In genomic region chr20:48647873-48648272, GRCh38 we compare ENCODE assay signal across 23 cellular contexts.
DNase-seq lines count a peak whose midpoint lies in the region; ATAC-seq and TF ChIP-seq lines count a peak whose summit lies in the region.
"Had no signal": no experiment of that assay in that cellular context is flagged by ENCODE, and none has a peak within 500 bp of the region (broad histone marks: within the 10 kb centered on the region; RNA-seq: fewer than 3 reads in every experiment).

No MANE protein-coding gene starts in this region.

- ATAC-seq in activated CD8-positive, alpha-beta T cell treated with anti-CD3 and anti-CD28 coated beads, Interleukin-2, amount 10 ng/mL, durations not matched to agents 7 days and 5 days, result no peak
- ATAC-seq in activated CD8-positive, alpha-beta T cell treated with anti-CD3 and anti-CD28 coated beads for 36 hours, result no peak
- peak in 3 of 4 donors; percentile 45 to 78 (median 46) for ATAC-seq in psoas muscle
- ATAC-seq: PC-3 had no signal

- no peak overlapping the region for H3K4me3 Mint-ChIP-seq in activated CD8-positive, alpha-beta T cell treated with anti-CD3 and anti-CD28 coated beads, Interleukin-2, amount 10 ng/mL, durations not matched to agents 7 days and 5 days
- H3K4me3 Mint-ChIP-seq in activated CD8-positive, alpha-beta T cell treated with anti-CD3 and anti-CD28 coated beads for 36 hours, result no peak overlapping the region
- no peak overlapping the region for H3K4me3 Mint-ChIP-seq in glutamatergic neuron (ENCODE audit: unreplicated experiment)
- H3K4me3 Mint-ChIP-seq in mesothelial cell of epicardium, result no peak overlapping the region
- H3K4me3 Mint-ChIP-seq: CD14-positive monocyte had no signal

- H3K27ac ChIP-seq in psoas muscle (no peak overlapping the region), coronary artery (no peak overlapping the region)
- H3K27ac ChIP-seq: KMS-11, SJSA1 had no signal

- no peak overlapping the region for H3K4me3 ChIP-seq in psoas muscle
- no peak overlapping the region for H3K4me3 ChIP-seq in coronary artery
- H3K4me3 ChIP-seq: SJSA1 had no signal

- peaks cover 6% of the 10 kb centered on the region for H3K4me1 ChIP-seq in psoas muscle
- H3K4me1 ChIP-seq: BE2C, SJSA1 had no signal

- WGBS in psoas muscle, 3 donors, result 30 to 50% (median 41%) methylated on average over 6 of the region's 6 CpGs

- no peak for DNase-seq in activated CD8-positive, alpha-beta T cell treated with anti-CD3 and anti-CD28 coated beads, Interleukin-2, amount 10 ng/mL, durations not matched to agents 7 days and 5 days
- DNase-seq in activated CD8-positive, alpha-beta T cell treated with anti-CD3 and anti-CD28 coated beads for 36 hours, result no peak
- no peak for DNase-seq in glutamatergic neuron
- no peak for DNase-seq in psoas muscle
- no peak for DNase-seq in stimulated activated naive CD4-positive, alpha-beta T cell treated with Interleukin-2 at 50 U/mL for 16 hours (lab: John Stamatoyannopoulos, UW)
- DNase-seq in mesothelial cell of epicardium (ENCODE audit: low spot score in 2 of 2, unreplicated experiment in 2 of 2), result no peak
- no peak for DNase-seq in coronary artery (ENCODE audit: low spot score)
- DNase-seq: 8988T; ACHN; BE2C; CD8-positive, alpha-beta memory T cell; HCEC 1CT; NCI-H1092; NCI-H1436 treated with DMSO at 0.1 percent for 48 hours; NCI-H187 treated with DMSO at 0.1 percent for 48 hours; NCI-H446; NCI-H524 treated with DMSO at 0.1 percent for 48 hours; NCI-H774 had no signal

- intact Hi-C loops in activated CD8-positive, alpha-beta T cell treated with anti-CD3 and anti-CD28 coated beads for 36 hours (cut with micrococcal nuclease), result no loop called here
- intact Hi-C loops in psoas muscle (cut with DNase I), result no loop called here

- TF ChIP-seq CTCF in activated CD8-positive, alpha-beta T cell treated with anti-CD3 and anti-CD28 coated beads for 36 hours (IDR thresholded peaks at IDR 0.05), result no peak
- TF ChIP-seq CTCF in glutamatergic neuron (IDR thresholded peaks at IDR 0.05; ENCODE audit: partially characterized antibody, unreplicated experiment) (no peak), psoas muscle (IDR thresholded peaks at IDR 0.05) (no peak), mesothelial cell of epicardium (IDR thresholded peaks at IDR 0.05; ENCODE audit: unreplicated experiment) (no peak), coronary artery (IDR thresholded peaks at IDR 0.05) (no peak)

- no peaks in the 10 kb centered on the region for H3K27me3 ChIP-seq in psoas muscle (ENCODE audit: insufficient read depth in 3 of 3, low read length in 2 of 3)
- H3K27me3 ChIP-seq: BE2C, SJSA1 had no signal

- H3K9me3 ChIP-seq in psoas muscle, result no peaks in the 10 kb centered on the region
- H3K9me3 ChIP-seq: BE2C, SJSA1 had no signal

- H3K36me3 Mint-ChIP-seq in activated CD8-positive, alpha-beta T cell treated with anti-CD3 and anti-CD28 coated beads, Interleukin-2, amount 10 ng/mL, durations not matched to agents 7 days and 5 days (ENCODE audit: low read depth), result peaks cover 82% of the 10 kb centered on the region
- H3K36me3 Mint-ChIP-seq in activated CD8-positive, alpha-beta T cell treated with anti-CD3 and anti-CD28 coated beads for 36 hours (ENCODE audit: low read depth), result peaks cover 48% of the 10 kb centered on the region
- H3K36me3 Mint-ChIP-seq in glutamatergic neuron (ENCODE audit: unreplicated experiment) (peaks cover 28% of the 10 kb centered on the region), mesothelial cell of epicardium (peaks cover 2% of the 10 kb centered on the region)
- H3K36me3 Mint-ChIP-seq: IgD-negative memory B cell had no signal

- H3K36me3 ChIP-seq in psoas muscle (ENCODE audit: insufficient read depth in 1 of 2, low read depth in 1 of 2), result peaks cover 0 to 63% of the 10 kb centered on the region in 2 donors

- H3K9me3 Mint-ChIP-seq in activated CD8-positive, alpha-beta T cell treated with anti-CD3 and anti-CD28 coated beads, Interleukin-2, amount 10 ng/mL, durations not matched to agents 7 days and 5 days (ENCODE audit: insufficient read depth), result no peaks in the 10 kb centered on the region
- H3K9me3 Mint-ChIP-seq in activated CD8-positive, alpha-beta T cell treated with anti-CD3 and anti-CD28 coated beads for 36 hours, result no peaks in the 10 kb centered on the region
- H3K9me3 Mint-ChIP-seq in glutamatergic neuron (ENCODE audit: unreplicated experiment) (peaks cover 11% of the 10 kb centered on the region), mesothelial cell of epicardium (no peaks in the 10 kb centered on the region)
- H3K9me3 Mint-ChIP-seq: CD14-positive monocyte; CD8-positive, alpha-beta memory T cell; IgD-negative memory B cell had no signal

- H3K27ac Mint-ChIP-seq in activated CD8-positive, alpha-beta T cell treated with anti-CD3 and anti-CD28 coated beads, Interleukin-2, amount 10 ng/mL, durations not matched to agents 7 days and 5 days, result peak overlapping the region; percentile 20
- H3K27ac Mint-ChIP-seq in activated CD8-positive, alpha-beta T cell treated with anti-CD3 and anti-CD28 coated beads for 36 hours, result no peak overlapping the region
- H3K27ac Mint-ChIP-seq in glutamatergic neuron (ENCODE audit: unreplicated experiment) (peak overlapping the region; percentile 52), mesothelial cell of epicardium (no peak overlapping the region)
- H3K27ac Mint-ChIP-seq: IgD-negative memory B cell had no signal

- POLR2A ChIA-PET in activated CD8-positive, alpha-beta T cell treated with anti-CD3 and anti-CD28 coated beads, Interleukin-2, amount 10 ng/mL, durations not matched to agents 7 days and 5 days (lab: Charles Lee), result interaction anchor here (0.6 kb wide), 2 partner anchors 12 to 914 kb away, joined by 3 read pairs; no protein-coding TSS in a partner anchor
- POLR2A ChIA-PET in activated CD8-positive, alpha-beta T cell treated with anti-CD3 and anti-CD28 coated beads for 36 hours (lab: Charles Lee), result no interaction called here

- no peaks in the 10 kb centered on the region for H3K4me1 Mint-ChIP-seq in activated CD8-positive, alpha-beta T cell treated with anti-CD3 and anti-CD28 coated beads, Interleukin-2, amount 10 ng/mL, durations not matched to agents 7 days and 5 days (ENCODE audit: low read depth)
- no peaks in the 10 kb centered on the region for H3K4me1 Mint-ChIP-seq in activated CD8-positive, alpha-beta T cell treated with anti-CD3 and anti-CD28 coated beads for 36 hours (ENCODE audit: low read depth)
- H3K4me1 Mint-ChIP-seq in glutamatergic neuron (ENCODE audit: low read depth, unreplicated experiment) (no peaks in the 10 kb centered on the region), mesothelial cell of epicardium (peaks cover 5% of the 10 kb centered on the region)
- H3K4me1 Mint-ChIP-seq: CD14-positive monocyte, IgD-negative memory B cell had no signal

- CTCF ChIA-PET in activated CD8-positive, alpha-beta T cell treated with anti-CD3 and anti-CD28 coated beads, Interleukin-2, amount 10 ng/mL, durations not matched to agents 7 days and 5 days (lab: Charles Lee), result interaction anchor here (1.8 to 2.4 kb wide), 2 partner anchors 10 to 257 kb away, joined by 4 to 8 read pairs; no protein-coding TSS in a partner anchor
- CTCF ChIA-PET in activated CD8-positive, alpha-beta T cell treated with anti-CD3 and anti-CD28 coated beads for 36 hours (lab: Charles Lee), result interaction anchor here (0.8 to 2.8 kb wide), 2 partner anchors 9 to 1443 kb away, joined by 3 to 11 read pairs; no protein-coding TSS in a partner anchor

- no peaks in the 10 kb centered on the region for H3K27me3 Mint-ChIP-seq in activated CD8-positive, alpha-beta T cell treated with anti-CD3 and anti-CD28 coated beads, Interleukin-2, amount 10 ng/mL, durations not matched to agents 7 days and 5 days (ENCODE audit: low read depth)
- no peaks in the 10 kb centered on the region for H3K27me3 Mint-ChIP-seq in activated CD8-positive, alpha-beta T cell treated with anti-CD3 and anti-CD28 coated beads for 36 hours
- peaks cover 12% of the 10 kb centered on the region for H3K27me3 Mint-ChIP-seq in glutamatergic neuron (ENCODE audit: unreplicated experiment)
- no peaks in the 10 kb centered on the region for H3K27me3 Mint-ChIP-seq in mesothelial cell of epicardium (ENCODE audit: low read depth)
- H3K27me3 Mint-ChIP-seq: CD8-positive, alpha-beta memory T cell; IgD-negative memory B cell had no signal

Comparison
In these comparisons a context has a peak if more than half of its experiments do, and no peak if none do; other contexts are left out.
1. H3K27ac Mint-ChIP-seq: peak in activated CD8-positive, alpha-beta T cell treated with anti-CD3 and anti-CD28 coated beads, Interleukin-2, amount 10 ng/mL, durations not matched to agents 7 days and 5 days (single experiment) and glutamatergic neuron (single experiment); none in activated CD8-positive, alpha-beta T cell treated with anti-CD3 and anti-CD28 coated beads for 36 hours (single experiment) and mesothelial cell of epicardium (single experiment).
2. ATAC-seq: peak in psoas muscle (3 of 4); none in activated CD8-positive, alpha-beta T cell treated with anti-CD3 and anti-CD28 coated beads, Interleukin-2, amount 10 ng/mL, durations not matched to agents 7 days and 5 days (single experiment) and activated CD8-positive, alpha-beta T cell treated with anti-CD3 and anti-CD28 coated beads for 36 hours (single experiment).